ENCODE assay signal across 8 cellular contexts in the genomic region with DNA sequence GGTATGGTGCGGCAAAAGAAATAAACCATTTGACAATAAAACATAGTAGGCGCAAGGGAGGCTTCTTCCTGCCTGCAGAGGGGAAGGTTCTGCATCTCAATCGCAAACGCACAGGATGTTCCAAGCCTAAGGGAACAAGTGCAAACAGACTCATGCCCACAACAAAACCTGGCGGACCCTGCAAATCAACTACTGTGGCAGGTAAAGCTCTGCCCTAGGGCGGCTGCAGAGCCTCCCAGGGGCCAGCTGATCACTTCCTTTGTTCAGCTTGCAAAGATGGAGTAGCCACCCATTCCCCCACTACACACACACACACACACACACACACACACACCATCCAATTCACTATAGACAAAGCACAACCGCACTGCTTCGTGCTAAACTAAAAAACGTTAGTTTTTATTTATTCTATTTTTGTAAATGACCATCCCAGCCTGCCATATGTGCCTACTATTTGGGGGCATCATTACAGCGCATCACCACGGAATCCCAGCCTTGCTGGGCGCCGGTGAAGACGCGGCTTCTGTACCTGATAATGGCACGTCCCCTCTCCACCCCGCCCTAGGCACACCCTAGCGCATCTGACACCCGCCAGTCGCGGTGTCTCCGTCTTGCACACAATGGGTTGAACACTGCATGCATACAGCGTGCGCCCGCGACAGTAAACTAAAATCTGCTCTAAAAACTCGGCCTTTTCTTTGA. TPM values are rescaled to one million over a fixed set of nuclear protein-coding genes. Genes with fewer than 3 reads are reported as not detected.
A peak's percentile ranks its signal among the peaks of the same experiment; 100 is the strongest.
DNase-seq lines count a peak whose midpoint lies in the region; ATAC-seq and TF ChIP-seq lines count a peak whose summit lies in the region.

No MANE protein-coding gene starts in this region.

- DNase-seq in activated T-cell treated with anti-CD3 and anti-CD28 coated beads, Interleukin-2, amount 50 U/mL, for 4 hours = no peak
- no peak for DNase-seq in activated T-cell treated with anti-CD3 and anti-CD28 coated beads, Interleukin-2, amount 50 U/mL, for 48 hours
- DNase-seq in amniotic epithelial cell (ENCODE audit: low read depth) (peak; percentile 12), left kidney (ENCODE audit: low read depth, low spot score) (peak; percentile 71), transverse colon (no peak), NCI-H2107 (lab: John Stamatoyannopoulos, UW) (no peak)

- WGBS in transverse colon (ENCODE audit: low coverage in 1 of 2), 2 donors = 14 to 15% methylated on average over 7 to 27 of the region's 27 CpGs

- no peak for ATAC-seq in activated T-cell treated with anti-CD3 and anti-CD28 coated beads, Interleukin-2, amount 50 U/mL, for 4 hours
- ATAC-seq in GM18870 (IDR thresholded peaks at IDR 0.05; ENCODE audit: unreplicated experiment) (no peak), GM19452 (IDR thresholded peaks at IDR 0.05; ENCODE audit: unreplicated experiment) (no peak)

- H3K27me3 ChIP-seq in transverse colon = peaks cover 46% of the 10 kb centered on the region

- peaks cover 4 to 33% (median 16%) of the 10 kb centered on the region in 4 donors for H3K4me1 ChIP-seq in transverse colon

- no peaks in the 10 kb centered on the region for H3K9me3 ChIP-seq in transverse colon

- no peaks in the 10 kb centered on the region for H3K36me3 Mint-ChIP-seq in activated T-cell treated with anti-CD3 and anti-CD28 coated beads, Interleukin-2, amount 50 U/mL, for 4 hours (ENCODE audit: insufficient read depth)

- TF ChIP-seq EP300 in transverse colon (IDR thresholded peaks at IDR 0.05; ENCODE audit: low read depth) = no peak

- no peak for TF ChIP-seq CTCF in transverse colon (IDR thresholded peaks at IDR 0.05)

- peak overlapping the region; percentile 41 for H3K4me3 Mint-ChIP-seq in activated T-cell treated with anti-CD3 and anti-CD28 coated beads, Interleukin-2, amount 50 U/mL, for 4 hours

- peaks cover 12% of the 10 kb centered on the region for H3K4me1 Mint-ChIP-seq in activated T-cell treated with anti-CD3 and anti-CD28 coated beads, Interleukin-2, amount 50 U/mL, for 4 hours (ENCODE audit: low read depth)

- TF ChIP-seq POLR2A in transverse colon (IDR thresholded peaks at IDR 0.05) = no peak

- in situ Hi-C loops in transverse colon (cut with MboI; ENCODE audit: low pct_ligation_motif_present in 1 of 4, low pct_unique_long_range_greater_than_20kb in 1 of 4, low sequenced_read_pairs in 3 of 4) = loop anchor here in 1 of 4 donors (10.0 kb wide), 1 partner anchor 103 kb away; no protein-coding TSS in a partner anchor

- peaks cover 70% of the 10 kb centered on the region for H3K27me3 Mint-ChIP-seq in activated T-cell treated with anti-CD3 and anti-CD28 coated beads, Interleukin-2, amount 50 U/mL, for 4 hours (ENCODE audit: low read depth)

- no peaks in the 10 kb centered on the region for H3K36me3 ChIP-seq in transverse colon

- H3K4me3 ChIP-seq in transverse colon = peak overlapping the region; percentile 20 to 62 (median 59)

- H3K27ac ChIP-seq in transverse colon = peak overlapping the region; percentile 81 to 97 (median 92)

- intact Hi-C loops in transverse colon (cut with DNase I; ENCODE audit: low total_unique reads) = loop anchor here (2.0 kb wide), 1 partner anchor 57 kb away; no protein-coding TSS in a partner anchor

- H3K9me3 Mint-ChIP-seq in activated T-cell treated with anti-CD3 and anti-CD28 coated beads, Interleukin-2, amount 50 U/mL, for 4 hours = no peaks in the 10 kb centered on the region

RNA-seq across cellular contexts. Expression of a gene that starts 57.6 kb away (rescaled TPM):
- total RNA-seq in activated T-cell treated with anti-CD3 and anti-CD28 coated beads, Interleukin-2, amount 50 U/mL, for 4 hours = under 1 TPM; 0.21 to 0.40 (median 0.30) TPM
- 100 to 1,000 TPM in 1 of 4 donors, 10 to 100 TPM in 3; 27.6 to 107 (median 31.4) TPM for total RNA-seq in transverse colon

Comparison
In these comparisons a context has a peak if more than half of its experiments do, and no peak if none do; other contexts are left out.
1. DNase-seq: peak in amniotic epithelial cell (single experiment) and left kidney (single experiment); none in activated T-cell treated with anti-CD3 and anti-CD28 coated beads, Interleukin-2, amount 50 U/mL, for 4 hours (single experiment), activated T-cell treated with anti-CD3 and anti-CD28 coated beads, Interleukin-2, amount 50 U/mL, for 48 hours (0 of 2), transverse colon (single experiment) and NCI-H2107 (single experiment).
2. RNA of a gene that starts 57.6 kb away (total RNA-seq): 27.6 to 107 TPM in transverse colon; 0.21 to 0.40 TPM in activated T-cell treated with anti-CD3 and anti-CD28 coated beads, Interleukin-2, amount 50 U/mL, for 4 hours; every median in the first group is over 10 times any median in the second.